8 cellular contexts compared by ENCODE assay signal in the genomic region with DNA sequence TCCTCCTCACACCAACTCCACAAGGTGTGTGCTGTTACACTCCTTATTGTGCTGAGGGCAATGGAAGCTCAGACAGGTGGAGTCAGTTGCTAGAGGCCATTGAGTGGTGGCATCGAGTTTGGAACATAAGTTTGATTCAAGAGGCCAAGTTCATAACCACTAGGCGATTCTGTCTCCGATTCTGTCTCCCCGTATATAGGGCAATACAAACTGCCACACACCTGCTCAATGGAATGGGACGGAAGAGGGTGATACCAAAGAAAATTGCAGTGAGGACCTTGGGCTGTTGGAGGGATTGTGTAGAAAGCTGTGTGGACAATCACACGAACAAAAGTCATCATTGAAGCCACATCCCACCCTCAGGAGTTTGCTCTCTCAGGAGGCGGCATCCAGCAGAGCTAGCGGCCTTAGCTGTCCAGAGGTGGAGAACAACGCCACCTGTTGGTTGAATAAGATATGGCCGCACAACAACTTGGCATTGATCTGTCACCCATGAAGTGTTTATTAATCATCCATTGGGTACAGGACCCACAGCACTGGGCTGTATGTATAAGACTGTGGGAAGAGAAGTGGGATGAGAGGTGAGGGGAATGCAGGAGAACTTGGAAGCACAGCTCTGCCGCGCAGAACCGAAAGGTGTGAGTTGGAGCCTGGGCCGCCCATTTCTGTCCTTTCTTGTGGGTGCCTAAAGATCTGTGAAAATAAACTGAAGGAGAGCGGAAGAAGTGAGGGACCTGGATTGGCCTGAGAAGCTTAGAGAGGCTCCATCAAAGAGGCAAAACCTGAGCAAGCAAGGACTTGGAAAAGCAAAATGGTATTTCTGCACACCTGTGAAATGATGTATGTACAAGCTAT. TPM values are rescaled to one million over a fixed set of nuclear protein-coding genes. Genes with fewer than 3 reads are reported as not detected.
DNase-seq lines count a peak whose midpoint lies in the region; ATAC-seq, FAIRE-seq and TF ChIP-seq lines count a peak whose summit lies in the region.

No MANE protein-coding gene starts in this region.

- no peak overlapping the region for H3K27ac Mint-ChIP-seq in activated T-helper 2 cell treated with anti-CD3 and anti-CD28 coated beads, Interferon-gamma antibody, Interleukin-2, Interleukin-4, amounts not matched to agents 10 μg/mL and 5 μg/mL and 100 μg/mL, durations not matched to agents 14 hours and 24 hours and 36 hours

- H3K27me3 Mint-ChIP-seq in activated T-helper 2 cell treated with anti-CD3 and anti-CD28 coated beads, Interferon-gamma antibody, Interleukin-2, Interleukin-4, amounts not matched to agents 10 μg/mL and 5 μg/mL and 100 μg/mL, durations not matched to agents 14 hours and 24 hours and 36 hours (ENCODE audit: low read depth), result peaks cover 53% of the 10 kb centered on the region

- H3K4me1 ChIP-seq in PC-9 (replicated peaks; ENCODE audit: insufficient read depth) (no peaks in the 10 kb centered on the region), parathyroid adenoma (no peaks in the 10 kb centered on the region), aorta (ENCODE audit: control insufficient read depth in 1 of 2, insufficient read depth in 2 of 2, low read length in 2 of 2) (no peaks in the 10 kb centered on the region)

- no peak overlapping the region for H3K9ac ChIP-seq in parathyroid adenoma

- no peaks in the 10 kb centered on the region for H3K9me3 Mint-ChIP-seq in activated T-helper 2 cell treated with anti-CD3 and anti-CD28 coated beads, Interferon-gamma antibody, Interleukin-2, Interleukin-4, amounts not matched to agents 10 μg/mL and 5 μg/mL and 100 μg/mL, durations not matched to agents 14 hours and 24 hours and 36 hours

- CTCF ChIA-PET in PC-9 (lab: Charles Lee), result interaction anchor here (0.8 to 3.4 kb wide), 4 partner anchors 11 to 86 kb away, joined by 3 to 31 read pairs (median 10); no protein-coding TSS in a partner anchor

- H3K27me3 ChIP-seq in PC-9 (ENCODE audit: insufficient read depth, low read depth) (peaks cover 70% of the 10 kb centered on the region), parathyroid adenoma (ENCODE audit: control insufficient read depth, insufficient read depth, low read length) (no peaks in the 10 kb centered on the region), aorta (ENCODE audit: control insufficient read depth in 1 of 2, insufficient read depth in 2 of 2, low read length in 1 of 2) (peaks cover 0 to 1% of the 10 kb centered on the region in 2 donors)

- 31 to 33% methylated on average over 15 of the region's 15 CpGs for WGBS in aorta, 2 donors

- H3K36me3 Mint-ChIP-seq in activated T-helper 2 cell treated with anti-CD3 and anti-CD28 coated beads, Interferon-gamma antibody, Interleukin-2, Interleukin-4, amounts not matched to agents 10 μg/mL and 5 μg/mL and 100 μg/mL, durations not matched to agents 14 hours and 24 hours and 36 hours (ENCODE audit: low read depth), result no peaks in the 10 kb centered on the region

- peak; percentile 83 for TF ChIP-seq CTCF in PC-9 (conservative IDR thresholded peaks at IDR 0.05)
- peak; percentile 85 for TF ChIP-seq CTCF in parathyroid adenoma (IDR thresholded peaks at IDR 0.05)

- no peaks in the 10 kb centered on the region for H4K20me1 ChIP-seq in PC-9 (ENCODE audit: insufficient read depth)

- no peaks in the 10 kb centered on the region for H3K9me3 ChIP-seq in PC-9 (ENCODE audit: insufficient read depth, low read depth)
- no peaks in the 10 kb centered on the region for H3K9me3 ChIP-seq in parathyroid adenoma (ENCODE audit: control insufficient read depth, low read length)
- H3K9me3 ChIP-seq in aorta (ENCODE audit: control insufficient read depth, low read length), result no peaks in the 10 kb centered on the region

- no peaks in the 10 kb centered on the region for H3F3A ChIP-seq in PC-9 (ENCODE audit: insufficient read depth, low read depth)

- H3K4me1 Mint-ChIP-seq in activated T-helper 2 cell treated with anti-CD3 and anti-CD28 coated beads, Interferon-gamma antibody, Interleukin-2, Interleukin-4, amounts not matched to agents 10 μg/mL and 5 μg/mL and 100 μg/mL, durations not matched to agents 14 hours and 24 hours and 36 hours (ENCODE audit: low read depth), result peaks cover 1% of the 10 kb centered on the region

- intact Hi-C loops in PC-9 (cut with micrococcal nuclease; ENCODE audit: unreplicated experiment) (loop anchor here (1.0 kb wide), 1 partner anchor 86 kb away; no protein-coding TSS in a partner anchor), aorta (cut with DNase I) (loop anchor here (1.0 to 2.0 kb wide), 2 partner anchors 85 to 86 kb away; no protein-coding TSS in a partner anchor)
- intact Hi-C loops in activated T-helper 2 cell treated with anti-CD3 and anti-CD28 coated beads, Interferon-gamma antibody, Interleukin-2, Interleukin-4, amounts not matched to agents 10 μg/mL and 5 μg/mL and 100 μg/mL, durations not matched to agents 14 hours and 24 hours and 36 hours (cut with micrococcal nuclease), result loop anchor here (1.0 kb wide), 1 partner anchor 86 kb away; no protein-coding TSS in a partner anchor

- H3K9me2 ChIP-seq in PC-9 (ENCODE audit: insufficient read depth), result no peaks in the 10 kb centered on the region

- ATAC-seq in GM18909 (IDR thresholded peaks at IDR 0.05; ENCODE audit: poor library complexity, unreplicated experiment) (peak; percentile 84), aorta (ENCODE audit: low FRiP score) (peak; percentile 78)

- BruUV-seq in PC-9 (replicated peaks; lab: Mats Ljungman, UMichigan), result no TSS peak

- H3K27ac ChIP-seq in PC-9 (no peak overlapping the region), parathyroid adenoma (peak overlapping the region; percentile 12), aorta (ENCODE audit: low read depth in 1 of 2, low read length in 2 of 2) (no peak overlapping the region)

- H3K36me3 ChIP-seq in PC-9 (ENCODE audit: low read depth), result no peaks in the 10 kb centered on the region
- H3K36me3 ChIP-seq in parathyroid adenoma (ENCODE audit: control insufficient read depth, insufficient read depth, low read length), result no peaks in the 10 kb centered on the region
- no peaks in the 10 kb centered on the region for H3K36me3 ChIP-seq in aorta (ENCODE audit: control insufficient read depth in 1 of 2, insufficient read depth in 2 of 2, low read length in 1 of 2)

- H2AFZ ChIP-seq in PC-9 (no peak overlapping the region), parathyroid adenoma (no peak overlapping the region)

- no peak overlapping the region for H3K4me3 Mint-ChIP-seq in activated T-helper 2 cell treated with anti-CD3 and anti-CD28 coated beads, Interferon-gamma antibody, Interleukin-2, Interleukin-4, amounts not matched to agents 10 μg/mL and 5 μg/mL and 100 μg/mL, durations not matched to agents 14 hours and 24 hours and 36 hours (ENCODE audit: low read depth)

- DNase-seq in AG20443 (ENCODE audit: low spot score), result peak; percentile 88
- DNase-seq in HuH-7 (ENCODE audit: low spot score), result peak; percentile 77
- peak; percentile 54 to 61 for DNase-seq in PC-9
- peak; percentile 44 for DNase-seq in activated T-helper 2 cell treated with anti-CD3 and anti-CD28 coated beads, Interferon-gamma antibody, Interleukin-2, Interleukin-4, amounts not matched to agents 10 μg/mL and 5 μg/mL and 100 μg/mL, durations not matched to agents 14 hours and 24 hours and 36 hours (ENCODE audit: low spot score)
- peak; percentile 58 to 71 for DNase-seq in frontal cortex (ENCODE audit: low spot score in 2 of 2)
- peak in 1 of 2 donors; percentile 68 for DNase-seq in aorta

- H3K4me3 ChIP-seq in PC-9 (no peak overlapping the region), parathyroid adenoma (ENCODE audit: low read depth, low read length) (no peak overlapping the region), aorta (ENCODE audit: low read length in 2 of 2) (no peak overlapping the region)

- H3K79me2 ChIP-seq in PC-9 (ENCODE audit: low read depth) (no peaks in the 10 kb centered on the region), parathyroid adenoma (no peaks in the 10 kb centered on the region)

- no peak overlapping the region for H3K4me2 ChIP-seq in PC-9
- no peak overlapping the region for H3K4me2 ChIP-seq in parathyroid adenoma (ENCODE audit: low read length)

- no peak for FAIRE-seq in frontal cortex (lab: Jason Lieb, UNC)

- POLR2A ChIA-PET in PC-9 (lab: Charles Lee; ENCODE audit: unreplicated experiment), result interaction anchor here (0.7 kb wide), 1 partner anchor 89 kb away, joined by 3 read pairs; no protein-coding TSS in a partner anchor

RNA-seq across cellular contexts. Expression of gene NEUROG1, which starts 16.1 kb away (rescaled TPM):
- total RNA-seq in PC-9 (2021) (not detected in 2 replicates), frontal cortex (0.41 TPM), aorta (not detected)
- total RNA-seq in activated T-helper 2 cell treated with anti-CD3 and anti-CD28 coated beads, Interferon-gamma antibody, Interleukin-2, Interleukin-4, amounts not matched to agents 10 μg/mL and 5 μg/mL and 100 μg/mL, durations not matched to agents 14 hours and 24 hours and 36 hours, result not detected in 2 replicates
- polyA plus RNA-seq in aorta, result not detected

RNA-seq across cellular contexts. Expression of gene CXCL14, which starts 27.0 kb away (rescaled TPM):
- not detected in 2 replicates for total RNA-seq in PC-9 (2021)
- not detected in 2 replicates for total RNA-seq in activated T-helper 2 cell treated with anti-CD3 and anti-CD28 coated beads, Interferon-gamma antibody, Interleukin-2, Interleukin-4, amounts not matched to agents 10 μg/mL and 5 μg/mL and 100 μg/mL, durations not matched to agents 14 hours and 24 hours and 36 hours
- 7.7 TPM for total RNA-seq in frontal cortex
- total RNA-seq in aorta, result 100 to 1,000 TPM in 1 of 2 donors, 10 to 100 TPM in 1; 97.1 to 219 TPM
- polyA plus RNA-seq in aorta, result 1 to 10 TPM in 1 of 2 donors, under 1 TPM in 1; 0.74 to 1.6 TPM

Comparison
In these comparisons a context has a peak if more than half of its experiments do, and no peak if none do; other contexts are left out.
1. RNA of gene CXCL14, which starts 27.0 kb away (total RNA-seq): 97.1 to 219 TPM in aorta; 7.7 TPM in frontal cortex (single experiment), not detected in PC-9 and not detected in activated T-helper 2 cell treated with anti-CD3 and anti-CD28 coated beads, Interferon-gamma antibody, Interleukin-2, Interleukin-4, amounts not matched to agents 10 μg/mL and 5 μg/mL and 100 μg/mL, durations not matched to agents 14 hours and 24 hours and 36 hours; every median in the first group is over 10 times any median in the second.